Comparison of ENCODE assay signal across 21 cellular contexts in the genomic region with DNA sequence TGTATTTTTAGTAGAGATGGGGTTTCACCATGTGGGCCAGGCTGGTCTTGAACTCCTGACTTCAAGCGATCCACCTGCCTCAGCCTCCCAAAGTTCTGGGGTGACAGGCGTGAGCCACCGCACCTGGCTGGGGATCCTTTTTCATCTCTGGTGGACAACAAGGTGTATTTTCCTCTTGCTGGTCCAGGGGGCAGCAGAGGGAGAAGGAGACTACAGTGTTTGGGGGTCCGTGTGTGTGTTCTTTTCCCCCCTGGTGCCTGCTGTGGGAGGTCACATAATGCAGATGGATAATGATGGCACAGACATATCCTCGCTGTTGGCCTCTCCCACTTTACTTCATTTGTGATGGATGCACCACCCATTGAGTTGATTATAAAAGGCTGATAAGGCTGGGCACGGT. TPM values are rescaled to one million over a fixed set of nuclear protein-coding genes. Genes with fewer than 3 reads are reported as not detected.
DNase-seq lines count a peak whose midpoint lies in the region; ATAC-seq and TF ChIP-seq lines count a peak whose summit lies in the region.
"Had no signal": no experiment of that assay in that cellular context is flagged by ENCODE, and none has a peak within 500 bp of the region (broad histone marks: within the 10 kb centered on the region; RNA-seq: fewer than 3 reads in every experiment).

No MANE protein-coding gene starts in this region.

- no peak overlapping the region for H2BK15ac ChIP-seq in mesendoderm (replicated peaks; ENCODE audit: low read depth)

- no peaks in the 10 kb centered on the region for H3K79me1 ChIP-seq in mesendoderm (ENCODE audit: low read length)
- H3K79me1 ChIP-seq in trophoblast cell (ENCODE audit: low read length), result no peaks in the 10 kb centered on the region

- ATAC-seq in HG03175 (IDR thresholded peaks at IDR 0.05; ENCODE audit: unreplicated experiment) (no peak), right cardiac atrium (no peak)
- ATAC-seq: gastroesophageal sphincter, T-helper 17 cell had no signal

- no peak overlapping the region for H3K14ac ChIP-seq in trophoblast cell (ENCODE audit: low read length)

- H3K4me1 Mint-ChIP-seq in chondrocyte (ENCODE audit: low read depth), result peaks cover 7% of the 10 kb centered on the region
- H3K4me1 Mint-ChIP-seq: brain had no signal

- no peak overlapping the region for H4K91ac ChIP-seq in trophoblast cell (ENCODE audit: low read depth, low read length)

- H4K8ac ChIP-seq in mesendoderm (ENCODE audit: low read depth, low read length), result no peak overlapping the region
- H4K8ac ChIP-seq in trophoblast cell (ENCODE audit: low read depth, low read length), result no peak overlapping the region

- H3K36me3 ChIP-seq in DOHH2 (ENCODE audit: control insufficient read depth, low read length) (no peaks in the 10 kb centered on the region), mesendoderm (ENCODE audit: control insufficient read depth, insufficient read depth, low read length) (no peaks in the 10 kb centered on the region), trophoblast cell (ENCODE audit: control insufficient read depth in 1 of 2, insufficient read depth in 2 of 2, low read length in 2 of 2) (peaks cover 5 to 7% of the 10 kb centered on the region in 2 experiments)
- H3K36me3 ChIP-seq: HAP-1, thoracic aorta had no signal

- H3F3A ChIP-seq in DOHH2 (ENCODE audit: control insufficient read depth, insufficient read depth), result no peaks in the 10 kb centered on the region

- H3K27ac Mint-ChIP-seq in chondrocyte (ENCODE audit: unreplicated experiment), result no peak overlapping the region
- H3K27ac Mint-ChIP-seq: brain, T-helper 17 cell had no signal

- no CpG with 5 or more reads among the region's 6 CpGs for WGBS in mesendoderm (ENCODE audit: extremely low coverage, insufficient coverage, low lambda C conversion rate)
- no CpG with 5 or more reads among the region's 6 CpGs for WGBS in trophoblast cell (ENCODE audit: extremely low coverage, insufficient coverage, insufficient read length)
- 92% methylated on average over 6 of the region's 6 CpGs for WGBS in right cardiac atrium

- peak; percentile 43 for TF ChIP-seq CTCF in DOHH2 (IDR thresholded peaks at IDR 0.05; ENCODE audit: low read depth, low read length, poor library complexity, severe bottlenecking)
- TF ChIP-seq CTCF in HFF-Myc (IDR thresholded peaks at IDR 0.05; ENCODE audit: low read depth, low read length, missing control alignments), result peak; percentile 28
- peak; percentile 54 for TF ChIP-seq CTCF in chondrocyte (IDR thresholded peaks at IDR 0.05)

- no peak overlapping the region for H2AFZ ChIP-seq in trophoblast cell (ENCODE audit: insufficient read depth, low read length, poor library complexity)

- H3K4me3 Mint-ChIP-seq in chondrocyte (ENCODE audit: unreplicated experiment), result no peak overlapping the region
- H3K4me3 Mint-ChIP-seq: brain, T-helper 17 cell had no signal

- H3K4me1 ChIP-seq in DOHH2 (ENCODE audit: control insufficient read depth, low read length) (no peaks in the 10 kb centered on the region), mesendoderm (ENCODE audit: control insufficient read depth, low read depth, low read length) (no peaks in the 10 kb centered on the region), trophoblast cell (ENCODE audit: control insufficient read depth in 1 of 2, insufficient read depth in 2 of 2, low read length in 2 of 2) (no peaks in the 10 kb centered on the region), right cardiac atrium (ENCODE audit: control insufficient read depth, insufficient read depth, low read length) (no peaks in the 10 kb centered on the region)
- H3K4me1 ChIP-seq: gastroesophageal sphincter, HAP-1 had no signal

- no peaks in the 10 kb centered on the region for H3K9me3 Mint-ChIP-seq in chondrocyte (ENCODE audit: low read depth)
- H3K9me3 Mint-ChIP-seq: brain had no signal

- H4K5ac ChIP-seq in mesendoderm (ENCODE audit: low read length), result no peak overlapping the region

- peaks cover 7% of the 10 kb centered on the region for H3K36me3 Mint-ChIP-seq in chondrocyte (ENCODE audit: low read depth)
- H3K36me3 Mint-ChIP-seq: brain had no signal

- no peak overlapping the region for H2BK5ac ChIP-seq in mesendoderm (ENCODE audit: low read length)
- H2BK5ac ChIP-seq in trophoblast cell (ENCODE audit: low read depth, low read length, poor library complexity), result no peak overlapping the region

- H2AK5ac ChIP-seq in mesendoderm (ENCODE audit: low read length) (no peak overlapping the region), trophoblast cell (ENCODE audit: low read length) (no peak overlapping the region)

- H3K27me3 ChIP-seq in DOHH2 (ENCODE audit: control insufficient read depth, low read length), result no peaks in the 10 kb centered on the region
- H3K27me3 ChIP-seq in mesendoderm (ENCODE audit: insufficient read depth, low read length, poor library complexity), result no peaks in the 10 kb centered on the region
- no peaks in the 10 kb centered on the region for H3K27me3 ChIP-seq in trophoblast cell (ENCODE audit: insufficient read depth, low read length)
- H3K27me3 ChIP-seq in right cardiac atrium (ENCODE audit: control insufficient read depth, insufficient read depth), result no peaks in the 10 kb centered on the region
- H3K27me3 ChIP-seq: BLaER1 treated with 17β-estradiol and CSF1 and Interleukin-3, amounts not matched to agents 10 nM and 100 nM; gastroesophageal sphincter had no signal

- no peak overlapping the region for H3K4me2 ChIP-seq in DOHH2 (ENCODE audit: low read length)
- no peak overlapping the region for H3K4me2 ChIP-seq in mesendoderm (ENCODE audit: low read length)
- H3K4me2 ChIP-seq in trophoblast cell (ENCODE audit: low read length), result no peak overlapping the region
- H3K4me2 ChIP-seq: BLaER1 treated with 17β-estradiol and CSF1 and Interleukin-3, amounts not matched to agents 10 nM and 100 nM had no signal

- H2BK12ac ChIP-seq in trophoblast cell (ENCODE audit: low read length), result no peak overlapping the region

- H4K12ac ChIP-seq in trophoblast cell (ENCODE audit: low read depth, low read length), result no peak overlapping the region

- no peaks in the 10 kb centered on the region for H3K79me2 ChIP-seq in DOHH2 (ENCODE audit: control insufficient read depth, low read length)
- H3K79me2 ChIP-seq in mesendoderm (ENCODE audit: control insufficient read depth, insufficient read depth, low read length), result no peaks in the 10 kb centered on the region
- no peaks in the 10 kb centered on the region for H3K79me2 ChIP-seq in trophoblast cell (ENCODE audit: control insufficient read depth, insufficient read depth, low read length, poor library complexity)

- H3K23ac ChIP-seq in mesendoderm (ENCODE audit: low read length) (no peak overlapping the region), trophoblast cell (ENCODE audit: low read length) (no peak overlapping the region)

- H3K4ac ChIP-seq in mesendoderm (ENCODE audit: low read depth, low read length), result no peak overlapping the region
- H3K4ac ChIP-seq in trophoblast cell (ENCODE audit: low read depth, low read length), result no peak overlapping the region

- H2BK120ac ChIP-seq in mesendoderm (ENCODE audit: low read depth, low read length), result no peak overlapping the region
- no peak overlapping the region for H2BK120ac ChIP-seq in trophoblast cell (ENCODE audit: insufficient read depth, low read length, poor library complexity)

- DNase-seq in HFF-Myc (ENCODE audit: extremely low read depth, low read depth), result no peak
- no peak for DNase-seq in chondrocyte (ENCODE audit: low spot score)
- DNase-seq in mesendoderm, result peak; percentile 37
- DNase-seq in stimulated activated CD4-positive, alpha-beta T cell treated with anti-CD3 and anti-CD28 coated beads, Interleukin-4, amount 100 ng/mL, for 24 hours, result no peak
- no peak for DNase-seq in trophoblast cell
- no peak for DNase-seq in right cardiac atrium
- DNase-seq: activated CD4-positive, CD25-positive, alpha-beta regulatory T cell treated with anti-CD3 and anti-CD28 coated beads, Interleukin-2, amount 50 U/mL, for 72 hours; activated naive CD4-positive, alpha-beta T cell treated with anti-CD3 and anti-CD28 coated beads, Interleukin-2, amount 50 U/mL, for 16 hours; effector CD4-positive, alpha-beta T cell; midbrain; MV-4-11; NCI-H2107; stimulated activated CD4-positive, alpha-beta T cell treated with anti-CD3 and anti-CD28 coated beads, Interleukin-4, amount 100 ng/mL, for 1 hour; T-helper 17 cell had no signal

- H4K20me1 ChIP-seq in DOHH2 (ENCODE audit: control insufficient read depth, insufficient read depth, low read depth, low read length), result no peaks in the 10 kb centered on the region
- H4K20me1 ChIP-seq: BLaER1 treated with 17β-estradiol and CSF1 and Interleukin-3, amounts not matched to agents 10 nM and 100 nM had no signal

- H3K18ac ChIP-seq in mesendoderm (ENCODE audit: low read length), result no peak overlapping the region
- no peak overlapping the region for H3K18ac ChIP-seq in trophoblast cell (ENCODE audit: low read length)

- no peak overlapping the region for H3K27ac ChIP-seq in DOHH2 (ENCODE audit: low read depth, low read length)
- no peak overlapping the region for H3K27ac ChIP-seq in mesendoderm (ENCODE audit: low read depth, low read length)
- no peak overlapping the region for H3K27ac ChIP-seq in trophoblast cell (ENCODE audit: low read depth, low read length)
- H3K27ac ChIP-seq in right cardiac atrium (ENCODE audit: low read length), result no peak overlapping the region
- H3K27ac ChIP-seq: BLaER1 treated with 17β-estradiol and CSF1 and Interleukin-3, amounts not matched to agents 10 nM and 100 nM; gastroesophageal sphincter; thoracic aorta had no signal

- H3K9me3 ChIP-seq in DOHH2 (ENCODE audit: control insufficient read depth, insufficient read depth, low read length) (no peaks in the 10 kb centered on the region), trophoblast cell (ENCODE audit: insufficient read depth, low read depth, low read length) (no peaks in the 10 kb centered on the region), right cardiac atrium (ENCODE audit: control insufficient read depth, low read length) (no peaks in the 10 kb centered on the region)
- H3K9me3 ChIP-seq: BLaER1 treated with 17β-estradiol and CSF1 and Interleukin-3, amounts not matched to agents 10 nM and 100 nM; gastroesophageal sphincter; HAP-1; thoracic aorta had no signal

- intact Hi-C loops in right cardiac atrium (cut with DNase I), result no loop called here

- H3K4me3 ChIP-seq in DOHH2 (ENCODE audit: low read length) (no peak overlapping the region), HFF-Myc (replicated peaks; ENCODE audit: low read depth, low read length) (no peak overlapping the region), mesendoderm (ENCODE audit: low read length) (no peak overlapping the region), trophoblast cell (ENCODE audit: low read depth, low read length) (no peak overlapping the region), right cardiac atrium (ENCODE audit: low read length) (no peak overlapping the region)
- H3K4me3 ChIP-seq: BLaER1 treated with 17β-estradiol and CSF1 and Interleukin-3, amounts not matched to agents 10 nM and 100 nM; gastroesophageal sphincter; HAP-1; thoracic aorta had no signal

- no peak overlapping the region for H3K9ac ChIP-seq in mesendoderm (ENCODE audit: low read length)
- H3K9ac ChIP-seq in trophoblast cell (ENCODE audit: low read length), result no peak overlapping the region
- H3K9ac ChIP-seq: BLaER1 treated with 17β-estradiol and CSF1 and Interleukin-3, amounts not matched to agents 10 nM and 100 nM had no signal

- no peaks in the 10 kb centered on the region for H3K9me2 ChIP-seq in DOHH2 (replicated peaks; ENCODE audit: control insufficient read depth, low read length)

- H3K27me3 Mint-ChIP-seq in chondrocyte (ENCODE audit: low read depth), result no peaks in the 10 kb centered on the region
- H3K27me3 Mint-ChIP-seq: brain, T-helper 17 cell had no signal

- no peak overlapping the region for H3K56ac ChIP-seq in mesendoderm (ENCODE audit: low read length)

RNA-seq across cellular contexts. Expression of a gene that starts 39.0 kb away (rescaled TPM):
- total RNA-seq in chondrocyte, result 381 to 570 TPM (median 560 TPM) in 3 replicates
- 40.9 TPM for polyA plus RNA-seq in mesendoderm (2013, experiment 1 of 2)
- 40.4 TPM for polyA plus RNA-seq in mesendoderm (2013, experiment 2 of 2)
- polyA plus RNA-seq in trophoblast cell (2013), result 627 and 651 TPM in 2 replicates
- total RNA-seq in right cardiac atrium, result 100 to 1,000 TPM; 230 to 368 (median 290) TPM
- polyA plus RNA-seq in right cardiac atrium, result 387 TPM
